In the genomic region with DNA sequence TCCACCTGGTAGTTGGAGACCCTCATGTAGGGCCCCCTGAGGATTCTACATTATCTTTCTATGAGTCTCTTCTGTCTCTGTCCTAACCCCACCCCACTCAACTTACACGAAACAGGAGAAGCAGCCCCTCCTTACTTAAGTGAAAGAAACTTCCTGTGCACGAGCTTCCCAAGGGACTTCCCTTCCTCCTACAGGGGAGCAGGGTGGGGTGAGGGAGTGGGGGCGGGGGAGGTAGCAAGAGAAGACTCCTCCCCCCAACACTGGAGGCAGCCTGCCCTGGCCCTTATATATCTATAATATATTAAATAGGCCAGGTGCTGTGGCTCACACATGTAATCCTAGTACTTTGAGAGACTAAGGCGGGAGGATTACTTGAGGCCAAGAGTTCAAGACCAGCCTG, we compare ENCODE assay signal across 2 cellular contexts.
TF ChIP-seq lines count a peak whose summit lies in the region.

No MANE protein-coding gene starts in this region.

TF ChIP-seq in A549, 52 proteins besides CTCF, POLR2A, EP300 and RAD21:
- TF ChIP-seq MAZ (IDR thresholded peaks at IDR 0.05; ENCODE audit: borderline replicate concordance, low read depth, low read length) (no peak), EHMT2 (IDR thresholded peaks at IDR 0.05; ENCODE audit: low read depth) (no peak), NR3C1 (IDR thresholded peaks at IDR 0.05) (no peak), CHD2 (IDR thresholded peaks at IDR 0.05; ENCODE audit: low read length, partially characterized antibody) (no peak), RFX5 (IDR thresholded peaks at IDR 0.05) (no peak), CHD4 (IDR thresholded peaks at IDR 0.05; ENCODE audit: borderline replicate concordance) (no peak), CEBPB (IDR thresholded peaks at IDR 0.05) (no peak), ZSCAN20 (CRISPR knock-in tag; IDR thresholded peaks at IDR 0.05) (no peak), ESRRA (IDR thresholded peaks at IDR 0.05; ENCODE audit: borderline replicate concordance, low read length) (no peak), ZC3H11A (IDR thresholded peaks at IDR 0.05) (no peak)
- TF ChIP-seq, protein P1, sequence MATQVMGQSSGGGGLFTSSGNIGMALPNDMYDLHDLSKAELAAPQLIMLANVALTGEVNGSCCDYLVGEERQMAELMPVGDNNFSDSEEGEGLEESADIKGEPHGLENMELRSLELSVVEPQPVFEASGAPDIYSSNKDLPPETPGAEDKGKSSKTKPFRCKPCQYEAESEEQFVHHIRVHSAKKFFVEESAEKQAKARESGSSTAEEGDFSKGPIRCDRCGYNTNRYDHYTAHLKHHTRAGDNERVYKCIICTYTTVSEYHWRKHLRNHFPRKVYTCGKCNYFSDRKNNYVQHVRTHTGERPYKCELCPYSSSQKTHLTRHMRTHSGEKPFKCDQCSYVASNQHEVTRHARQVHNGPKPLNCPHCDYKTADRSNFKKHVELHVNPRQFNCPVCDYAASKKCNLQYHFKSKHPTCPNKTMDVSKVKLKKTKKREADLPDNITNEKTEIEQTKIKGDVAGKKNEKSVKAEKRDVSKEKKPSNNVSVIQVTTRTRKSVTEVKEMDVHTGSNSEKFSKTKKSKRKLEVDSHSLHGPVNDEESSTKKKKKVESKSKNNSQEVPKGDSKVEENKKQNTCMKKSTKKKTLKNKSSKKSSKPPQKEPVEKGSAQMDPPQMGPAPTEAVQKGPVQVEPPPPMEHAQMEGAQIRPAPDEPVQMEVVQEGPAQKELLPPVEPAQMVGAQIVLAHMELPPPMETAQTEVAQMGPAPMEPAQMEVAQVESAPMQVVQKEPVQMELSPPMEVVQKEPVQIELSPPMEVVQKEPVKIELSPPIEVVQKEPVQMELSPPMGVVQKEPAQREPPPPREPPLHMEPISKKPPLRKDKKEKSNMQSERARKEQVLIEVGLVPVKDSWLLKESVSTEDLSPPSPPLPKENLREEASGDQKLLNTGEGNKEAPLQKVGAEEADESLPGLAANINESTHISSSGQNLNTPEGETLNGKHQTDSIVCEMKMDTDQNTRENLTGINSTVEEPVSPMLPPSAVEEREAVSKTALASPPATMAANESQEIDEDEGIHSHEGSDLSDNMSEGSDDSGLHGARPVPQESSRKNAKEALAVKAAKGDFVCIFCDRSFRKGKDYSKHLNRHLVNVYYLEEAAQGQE (IDR thresholded peaks at IDR 0.05), result no peak
- TF ChIP-seq, protein P2, sequence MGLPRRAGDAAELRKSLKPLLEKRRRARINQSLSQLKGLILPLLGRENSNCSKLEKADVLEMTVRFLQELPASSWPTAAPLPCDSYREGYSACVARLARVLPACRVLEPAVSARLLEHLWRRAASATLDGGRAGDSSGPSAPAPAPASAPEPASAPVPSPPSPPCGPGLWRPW (IDR thresholded peaks at IDR 0.05), result no peak
- TF ChIP-seq, protein P3, sequence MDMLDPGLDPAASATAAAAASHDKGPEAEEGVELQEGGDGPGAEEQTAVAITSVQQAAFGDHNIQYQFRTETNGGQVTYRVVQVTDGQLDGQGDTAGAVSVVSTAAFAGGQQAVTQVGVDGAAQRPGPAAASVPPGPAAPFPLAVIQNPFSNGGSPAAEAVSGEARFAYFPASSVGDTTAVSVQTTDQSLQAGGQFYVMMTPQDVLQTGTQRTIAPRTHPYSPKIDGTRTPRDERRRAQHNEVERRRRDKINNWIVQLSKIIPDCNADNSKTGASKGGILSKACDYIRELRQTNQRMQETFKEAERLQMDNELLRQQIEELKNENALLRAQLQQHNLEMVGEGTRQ (IDR thresholded peaks at IDR 0.05), result no peak

TF ChIP-seq in GM23338, 12 proteins besides CTCF, POLR2A, EP300 and RAD21:
- TF ChIP-seq POLR2AphosphoS5 (IDR thresholded peaks at IDR 0.05; ENCODE audit: low read depth), result no peak
- no peak for TF ChIP-seq NANOG (IDR thresholded peaks at IDR 0.05; ENCODE audit: borderline replicate concordance)
- TF ChIP-seq ZNF331 (CRISPR knock-in tag; IDR thresholded peaks at IDR 0.05; ENCODE audit: low read depth), result no peak
- no peak for TF ChIP-seq STAT1 (IDR thresholded peaks at IDR 0.05; ENCODE audit: unreplicated experiment)
- TF ChIP-seq, protein P1 (IDR thresholded peaks at IDR 0.05; ENCODE audit: unreplicated experiment), result no peak
- no peak for TF ChIP-seq JUNB (IDR thresholded peaks at IDR 0.05; ENCODE audit: unreplicated experiment)
- TF ChIP-seq, protein P4, sequence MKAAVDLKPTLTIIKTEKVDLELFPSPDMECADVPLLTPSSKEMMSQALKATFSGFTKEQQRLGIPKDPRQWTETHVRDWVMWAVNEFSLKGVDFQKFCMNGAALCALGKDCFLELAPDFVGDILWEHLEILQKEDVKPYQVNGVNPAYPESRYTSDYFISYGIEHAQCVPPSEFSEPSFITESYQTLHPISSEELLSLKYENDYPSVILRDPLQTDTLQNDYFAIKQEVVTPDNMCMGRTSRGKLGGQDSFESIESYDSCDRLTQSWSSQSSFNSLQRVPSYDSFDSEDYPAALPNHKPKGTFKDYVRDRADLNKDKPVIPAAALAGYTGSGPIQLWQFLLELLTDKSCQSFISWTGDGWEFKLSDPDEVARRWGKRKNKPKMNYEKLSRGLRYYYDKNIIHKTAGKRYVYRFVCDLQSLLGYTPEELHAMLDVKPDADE (IDR thresholded peaks at IDR 0.05), result no peak
- no peak for TF ChIP-seq ZNF114 (CRISPR knock-in tag; IDR thresholded peaks at IDR 0.05)
- no peak for TF ChIP-seq CREB1 (CRISPR knock-in tag; IDR thresholded peaks at IDR 0.05; ENCODE audit: low read depth)
